In the genomic region with DNA sequence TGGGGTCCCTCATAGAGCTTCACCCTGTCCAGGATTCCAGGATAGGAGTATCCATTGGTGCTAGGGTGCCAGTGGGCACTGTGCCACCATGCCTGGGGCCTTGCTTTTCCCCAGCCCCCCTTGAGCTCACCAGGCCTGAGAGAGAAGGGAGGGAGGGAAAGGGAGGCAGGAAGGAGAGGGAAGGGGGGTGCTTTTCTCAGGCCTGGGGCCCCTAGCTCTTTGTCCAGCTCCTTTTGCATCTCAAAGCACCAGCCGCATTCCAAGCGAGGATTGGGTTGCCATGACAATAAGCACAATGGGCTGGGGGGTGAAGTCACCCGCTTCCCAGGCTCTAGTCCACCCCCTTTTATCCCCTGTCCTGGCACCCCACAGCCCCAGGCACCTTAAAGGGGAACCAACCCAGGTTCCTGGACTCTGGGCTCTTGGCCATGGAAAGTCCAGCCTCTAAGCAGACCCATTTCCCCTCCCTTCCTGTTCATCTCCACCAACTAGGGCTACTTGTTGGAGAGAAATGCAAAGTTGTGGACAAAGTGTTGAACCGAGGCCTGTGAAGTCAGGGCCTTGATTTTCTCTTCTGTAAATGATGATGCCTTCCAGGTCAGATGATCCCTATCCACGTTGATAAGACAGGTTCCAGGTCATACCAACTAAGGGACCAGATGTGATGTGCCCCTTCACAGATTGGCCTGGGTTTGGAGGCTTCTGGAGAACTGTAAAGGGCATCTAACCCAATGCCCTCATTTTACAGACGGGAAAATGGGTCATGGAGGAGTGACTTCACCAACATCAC, we compare ENCODE assay signal across 9 cellular contexts. TPM values are rescaled to one million over a fixed set of nuclear protein-coding genes. Genes with fewer than 3 reads are reported as not detected.
DNase-seq lines count a peak whose midpoint lies in the region; ATAC-seq and TF ChIP-seq lines count a peak whose summit lies in the region.
"Had no signal": no experiment of that assay in that cellular context is flagged by ENCODE, and none has a peak within 500 bp of the region (broad histone marks: within the 10 kb centered on the region; RNA-seq: fewer than 3 reads in every experiment).

No MANE protein-coding gene starts in this region.

- no peak overlapping the region for H3K27ac ChIP-seq in PC-3 (ENCODE audit: low read length)

- H3K4me1 ChIP-seq in Caco-2 (peaks cover 4% of the 10 kb centered on the region; the same call in 1 of the 2 replicates), PC-3 (ENCODE audit: insufficient read depth, low read length) (peaks cover 27% of the 10 kb centered on the region)

- H3K9me3 Mint-ChIP-seq in Caco-2 (ENCODE audit: unreplicated experiment) (no peaks in the 10 kb centered on the region), osteocyte (ENCODE audit: unreplicated experiment) (no peaks in the 10 kb centered on the region)

- H3K4me2 ChIP-seq in PC-3 (ENCODE audit: low read length): peak overlapping the region; percentile 91

- TF ChIP-seq CTCF in Caco-2 (IDR thresholded peaks at IDR 0.05; ENCODE audit: insufficient read depth in 1 of 2, low read depth in 1 of 2, low read length in 1 of 2, severe bottlenecking in 1 of 2, unreplicated experiment in 1 of 2): no peak
- TF ChIP-seq CTCF in PC-3 (conservative IDR thresholded peaks at IDR 0.05; ENCODE audit: low read depth, low read length): no peak
- TF ChIP-seq CTCF in foreskin fibroblast (IDR thresholded peaks at IDR 0.05; ENCODE audit: low read depth, low read length): no peak
- no peak for TF ChIP-seq CTCF in osteocyte (IDR thresholded peaks at IDR 0.05)

- H3K4me1 Mint-ChIP-seq in Caco-2 (ENCODE audit: low read depth, unreplicated experiment) (peaks cover 15% of the 10 kb centered on the region), osteocyte (ENCODE audit: unreplicated experiment) (peaks cover 28% of the 10 kb centered on the region)

- no peak for ATAC-seq in PC-3

- no peak overlapping the region for H3K9ac ChIP-seq in PC-3 (ENCODE audit: low read length)

- H3F3A ChIP-seq in PC-3 (ENCODE audit: low read length, unreplicated experiment): no peaks in the 10 kb centered on the region

- CTCF ChIA-PET in Caco-2 (lab: Charles Lee) (interaction anchor here (4.9 kb wide), 1 partner anchor 24 kb away, joined by 77 read pairs; a partner anchor contains a TSS), PC-3 (lab: Charles Lee) (no interaction called here)

- no TSS peak for BruUV-seq in Caco-2 (replicated peaks; lab: Mats Ljungman, UMichigan)
- no TSS peak for BruUV-seq in PC-3 (replicated peaks; lab: Mats Ljungman, UMichigan)

- H3K4me3 ChIP-seq in Caco-2 (ENCODE audit: low read depth, low read length) (no peak overlapping the region), PC-3 (ENCODE audit: low read length) (peak overlapping the region; percentile 70; the same call in 1 of the 2 replicates), foreskin fibroblast (ENCODE audit: low read depth in 1 of 2, low read length in 2 of 2) (peak overlapping the region; percentile 57 to 68)

- H3K27ac Mint-ChIP-seq in Caco-2 (ENCODE audit: unreplicated experiment) (no peak overlapping the region), osteocyte (ENCODE audit: unreplicated experiment) (no peak overlapping the region)

- H3K79me2 ChIP-seq in PC-3 (ENCODE audit: low read length): peaks cover 4% of the 10 kb centered on the region; the same call in 1 of the 2 replicates

- intact Hi-C loops in Caco-2 (cut with micrococcal nuclease; ENCODE audit: unreplicated experiment) (no loop called here), PC-3 (cut with micrococcal nuclease) (no loop called here)

- no peak for DNase-seq in Caco-2
- DNase-seq in PC-3: no peak
- no peak for DNase-seq in foreskin fibroblast
- no peak for DNase-seq in osteocyte (ENCODE audit: extremely low spot score, unreplicated experiment)
- no peak for DNase-seq in cortex of kidney (lab: John Stamatoyannopoulos, UW)
- DNase-seq in NCI-H2029 treated with DMSO at 0.1 percent for 48 hours (lab: John Stamatoyannopoulos, UW): no peak
- no peak for DNase-seq in amniotic stem cell (lab: John Stamatoyannopoulos, UW)
- no peak for DNase-seq in cerebellar nuclear complex (lab: John Stamatoyannopoulos, UW)
- DNase-seq: NCI-H146 had no signal

- H3K9me2 ChIP-seq in PC-3 (replicated peaks; ENCODE audit: low read length): no peaks in the 10 kb centered on the region

- H3K27me3 ChIP-seq in Caco-2 (replicated peaks; ENCODE audit: control insufficient read depth, insufficient read depth, low read length): no peaks in the 10 kb centered on the region
- H3K27me3 ChIP-seq in PC-3 (ENCODE audit: low read length): no peaks in the 10 kb centered on the region

- peak overlapping the region; percentile 98 for H3K4me3 Mint-ChIP-seq in Caco-2 (ENCODE audit: unreplicated experiment)
- peak overlapping the region; percentile 85 for H3K4me3 Mint-ChIP-seq in osteocyte (ENCODE audit: unreplicated experiment)

- H3K36me3 ChIP-seq in Caco-2 (ENCODE audit: control insufficient read depth, insufficient read depth, low read length) (no peaks in the 10 kb centered on the region), PC-3 (ENCODE audit: low read depth, low read length) (peaks cover 4% of the 10 kb centered on the region; the same call in 1 of the 2 replicates)

- no peaks in the 10 kb centered on the region for H3K27me3 Mint-ChIP-seq in Caco-2 (ENCODE audit: insufficient read depth, unreplicated experiment)
- H3K27me3 Mint-ChIP-seq in osteocyte (ENCODE audit: unreplicated experiment): no peaks in the 10 kb centered on the region

- H3K9me3 ChIP-seq in Caco-2 (no peaks in the 10 kb centered on the region), PC-3 (ENCODE audit: low read length) (no peaks in the 10 kb centered on the region)

- H3K36me3 Mint-ChIP-seq in Caco-2 (ENCODE audit: insufficient read depth, unreplicated experiment) (peaks cover 24% of the 10 kb centered on the region), osteocyte (ENCODE audit: unreplicated experiment) (peaks cover 3% of the 10 kb centered on the region)

- no peaks in the 10 kb centered on the region for H4K20me1 ChIP-seq in PC-3 (ENCODE audit: low read length)

- H2AFZ ChIP-seq in PC-3 (ENCODE audit: low read length): no peak overlapping the region

- POLR2A ChIA-PET in Caco-2 (lab: Charles Lee): no interaction called here
- POLR2A ChIA-PET in PC-3 (lab: Charles Lee; ENCODE audit: unreplicated experiment): interaction anchor here (0.7 kb wide), 1 partner anchor 23 kb away, joined by 4 read pairs; a partner anchor contains a TSS

RNA-seq across cellular contexts. Expression of a gene that starts 11.4 kb away (rescaled TPM):
- total RNA-seq in Caco-2 (2022) (6.2 and 7.4 TPM in 2 replicates), PC-3 (2014; rRNA removed) (12.0 and 13.0 TPM in 2 replicates), osteocyte (55.4 and 57.2 TPM in 2 replicates)

RNA-seq across cellular contexts. Expression of a gene that starts 12.2 kb away (rescaled TPM):
- 64.9 and 65.3 TPM in 2 replicates for total RNA-seq in Caco-2 (2022)
- 141 and 152 TPM in 2 replicates for total RNA-seq in PC-3 (2014; rRNA removed)
- total RNA-seq in osteocyte: 31.9 and 33.2 TPM in 2 replicates

RNA-seq across cellular contexts. Expression of a gene that starts 22.6 kb away (rescaled TPM):
- total RNA-seq in Caco-2 (2022): 0.11 TPM in 1 of 2 replicates, not detected in the other
- total RNA-seq in PC-3 (2014; rRNA removed): 4.1 and 5.4 TPM in 2 replicates
- total RNA-seq in osteocyte: 6.1 and 7.7 TPM in 2 replicates

RNA-seq across cellular contexts. Expression of a gene that starts 23.2 kb away (rescaled TPM):
- total RNA-seq in Caco-2 (2022): 215 and 219 TPM in 2 replicates
- 241 and 257 TPM in 2 replicates for total RNA-seq in PC-3 (2014; rRNA removed)
- total RNA-seq in osteocyte: 190 and 201 TPM in 2 replicates

RNA-seq across cellular contexts. Expression of a gene that starts 56.0 kb away (rescaled TPM):
- total RNA-seq in Caco-2 (2022): 27.8 and 30.7 TPM in 2 replicates
- total RNA-seq in PC-3 (2014; rRNA removed): 53.6 and 74.3 TPM in 2 replicates
- total RNA-seq in osteocyte: 61.3 and 64.4 TPM in 2 replicates
